ENCODE assay signal across 8 cellular contexts in genomic region chr3:10292505-10293419, GRCh38. TPM values are rescaled to one million over a fixed set of nuclear protein-coding genes. Genes with fewer than 3 reads are reported as not detected.
A peak's percentile ranks its signal among the peaks of the same experiment; 100 is the strongest.
DNase-seq lines count a peak whose midpoint lies in the region; ATAC-seq and TF ChIP-seq lines count a peak whose summit lies in the region.

TSS of gene GHRL (minus strand) at chr3:10292947. CDS start at chr3:10290180, 2,767 bp downstream.

- TF ChIP-seq CTCF in NB4 (IDR thresholded peaks at IDR 0.05; ENCODE audit: low read depth, low read length) (no peak), lower lobe of right lung (IDR thresholded peaks at IDR 0.05) (no peak)

- peak within 1 kb of the TSS; percentile 18 for H3K27ac ChIP-seq in lower lobe of right lung

- peaks cover 7% of the 10 kb centered on the region for H3K4me1 ChIP-seq in lower lobe of right lung

- no peaks in the 10 kb centered on the region for H3K27me3 ChIP-seq in lower lobe of right lung (ENCODE audit: low read depth)

- H3K4me3 ChIP-seq in NB4 (ENCODE audit: low read depth, low read length) (peak within 1 kb of the TSS; percentile 54), lower lobe of right lung (no peak within 1 kb of the TSS)

- peak; percentile 86 for ATAC-seq in GM18502 (IDR thresholded peaks at IDR 0.05; ENCODE audit: poor library complexity, unreplicated experiment)
- peak; percentile 78 for ATAC-seq in GM21737 (IDR thresholded peaks at IDR 0.05; ENCODE audit: unreplicated experiment)
- peak; percentile 56 to 59 for ATAC-seq in lower lobe of right lung

- peaks cover 37% of the 10 kb centered on the region for H3K36me3 ChIP-seq in lower lobe of right lung

- H3K9me3 ChIP-seq in lower lobe of right lung = no peaks in the 10 kb centered on the region

- intact Hi-C loops in lower lobe of right lung (cut with DNase I) = no loop called here

- peak; percentile 97 for DNase-seq in NB4 (ENCODE audit: low read depth)
- peak; percentile 49 for DNase-seq in lower lobe of right lung
- DNase-seq in occipital lobe (lab: John Stamatoyannopoulos, UW) = no peak
- no peak for DNase-seq in activated CD8-positive, alpha-beta memory T cell treated with anti-CD3 and anti-CD28 coated beads, Interleukin-2, amount 50 U/mL, for 48 hours
- no peak for DNase-seq in effector CD4-positive, alpha-beta T cell
- DNase-seq in activated CD4-positive, alpha-beta T cell treated with anti-CD3 and anti-CD28 coated beads for 48 hours = no peak

- TF ChIP-seq POLR2A in NB4 (IDR thresholded peaks at IDR 0.05; ENCODE audit: extremely low read depth, insufficient read length) = no peak

RNA-seq across cellular contexts. Expression of gene GHRL, which starts in this region (rescaled TPM):
- 2.5 TPM for total RNA-seq in lower lobe of right lung
- not detected for total RNA-seq in occipital lobe

Comparison
In these comparisons a context has a peak if more than half of its experiments do, and no peak if none do; other contexts are left out.
1. DNase-seq: peak in NB4 (single experiment) and lower lobe of right lung (single experiment); none in occipital lobe (single experiment), activated CD8-positive, alpha-beta memory T cell treated with anti-CD3 and anti-CD28 coated beads, Interleukin-2, amount 50 U/mL, for 48 hours (single experiment), effector CD4-positive, alpha-beta T cell (single experiment) and activated CD4-positive, alpha-beta T cell treated with anti-CD3 and anti-CD28 coated beads for 48 hours (single experiment).
2. Peak in every context shown above with its lines, with median percentiles within 50 percentile points of each other: ATAC-seq.